Comparison of ENCODE assay signal across 12 cellular contexts in the genomic region with DNA sequence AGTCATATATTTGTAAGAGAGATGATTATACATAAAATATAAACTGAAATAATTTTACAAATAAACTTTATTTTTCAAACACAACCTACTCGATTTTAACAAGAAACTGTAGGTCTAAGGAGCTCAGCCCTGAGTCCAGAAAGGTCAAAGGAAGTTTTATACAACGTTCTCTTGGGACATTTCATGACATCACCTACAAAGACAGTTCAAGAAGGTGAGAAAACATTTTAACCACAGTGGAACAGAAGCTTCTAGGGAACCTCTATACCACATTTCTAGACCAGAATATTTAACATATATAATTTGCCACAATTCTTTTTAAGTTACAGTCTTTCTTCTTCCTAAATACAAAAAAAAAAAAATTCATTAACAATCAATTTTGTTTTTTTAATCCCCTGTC. TPM values are rescaled to one million over a fixed set of nuclear protein-coding genes. Genes with fewer than 3 reads are reported as not detected.
DNase-seq lines count a peak whose midpoint lies in the region; ATAC-seq and TF ChIP-seq lines count a peak whose summit lies in the region.
"Had no signal": no experiment of that assay in that cellular context is flagged by ENCODE, and none has a peak within 500 bp of the region (broad histone marks: within the 10 kb centered on the region; RNA-seq: fewer than 3 reads in every experiment).

No MANE protein-coding gene starts in this region.

- H3K27me3 Mint-ChIP-seq in T-helper 2 cell treated with Interferon-gamma antibody and Interleukin-4, amounts not matched to agents 5 μg/mL and 100 μg/mL, for 36 hours (ENCODE audit: low read depth): no peaks in the 10 kb centered on the region
- no peaks in the 10 kb centered on the region for H3K27me3 Mint-ChIP-seq in mesothelial cell of epicardium (ENCODE audit: low read depth)

- DNase-seq in GM12865 (ENCODE audit: low read depth) (peak; percentile 39), mesothelial cell of epicardium (ENCODE audit: low spot score in 2 of 2, unreplicated experiment in 2 of 2) (no peak), germinal center (ENCODE audit: low spot score) (no peak), NCI-H446 (lab: John Stamatoyannopoulos, UW) (no peak)
- no peak for DNase-seq in T-helper 2 cell treated with Interferon-gamma antibody and Interleukin-4, amounts not matched to agents 5 μg/mL and 100 μg/mL, for 36 hours (ENCODE audit: low spot score)
- DNase-seq: COR-L47, NCI-H1436 had no signal

- H3K27ac Mint-ChIP-seq in T-helper 2 cell treated with Interferon-gamma antibody and Interleukin-4, amounts not matched to agents 5 μg/mL and 100 μg/mL, for 36 hours: peak overlapping the region; percentile 65
- peak overlapping the region; percentile 7 for H3K27ac Mint-ChIP-seq in mesothelial cell of epicardium

- no peak overlapping the region for H3K4me3 ChIP-seq in GM12865 (ENCODE audit: low read depth, low read length)
- H3K4me3 ChIP-seq: cardiac muscle cell had no signal

- ATAC-seq in GM21381 (IDR thresholded peaks at IDR 0.05; ENCODE audit: unreplicated experiment): peak; percentile 59
- no peak for ATAC-seq in HG03045 (IDR thresholded peaks at IDR 0.05; ENCODE audit: unreplicated experiment)
- ATAC-seq in HG02623 (IDR thresholded peaks at IDR 0.05; ENCODE audit: unreplicated experiment): no peak

- H3K9me3 Mint-ChIP-seq in T-helper 2 cell treated with Interferon-gamma antibody and Interleukin-4, amounts not matched to agents 5 μg/mL and 100 μg/mL, for 36 hours: peaks cover 5% of the 10 kb centered on the region
- H3K9me3 Mint-ChIP-seq in mesothelial cell of epicardium: peaks cover 9% of the 10 kb centered on the region
- H3K9me3 Mint-ChIP-seq: neural crest cell had no signal

- peaks cover 66% of the 10 kb centered on the region for H3K4me1 Mint-ChIP-seq in T-helper 2 cell treated with Interferon-gamma antibody and Interleukin-4, amounts not matched to agents 5 μg/mL and 100 μg/mL, for 36 hours (ENCODE audit: low read depth)
- H3K4me1 Mint-ChIP-seq in mesothelial cell of epicardium: peaks cover 25% of the 10 kb centered on the region

- TF ChIP-seq CTCF in GM12865 (IDR thresholded peaks at IDR 0.05; ENCODE audit: insufficient read depth, low read depth, low read length, missing control alignments) (no peak), mesothelial cell of epicardium (IDR thresholded peaks at IDR 0.05; ENCODE audit: unreplicated experiment) (no peak)

- H3K4me3 Mint-ChIP-seq in T-helper 2 cell treated with Interferon-gamma antibody and Interleukin-4, amounts not matched to agents 5 μg/mL and 100 μg/mL, for 36 hours: peak overlapping the region; percentile 66
- no peak overlapping the region for H3K4me3 Mint-ChIP-seq in mesothelial cell of epicardium
- H3K4me3 Mint-ChIP-seq: neural crest cell had no signal

- peaks cover 55% of the 10 kb centered on the region for H3K36me3 Mint-ChIP-seq in T-helper 2 cell treated with Interferon-gamma antibody and Interleukin-4, amounts not matched to agents 5 μg/mL and 100 μg/mL, for 36 hours (ENCODE audit: low read depth)
- H3K36me3 Mint-ChIP-seq in mesothelial cell of epicardium: peaks cover 49% of the 10 kb centered on the region

RNA-seq across cellular contexts. Expression of a gene that starts 40.1 kb away (rescaled TPM):
- 101 to 116 TPM (median 108 TPM) in 3 replicates for total RNA-seq in mesothelial cell of epicardium
